ENCODE assay signal across 8 cellular contexts in the genomic region with DNA sequence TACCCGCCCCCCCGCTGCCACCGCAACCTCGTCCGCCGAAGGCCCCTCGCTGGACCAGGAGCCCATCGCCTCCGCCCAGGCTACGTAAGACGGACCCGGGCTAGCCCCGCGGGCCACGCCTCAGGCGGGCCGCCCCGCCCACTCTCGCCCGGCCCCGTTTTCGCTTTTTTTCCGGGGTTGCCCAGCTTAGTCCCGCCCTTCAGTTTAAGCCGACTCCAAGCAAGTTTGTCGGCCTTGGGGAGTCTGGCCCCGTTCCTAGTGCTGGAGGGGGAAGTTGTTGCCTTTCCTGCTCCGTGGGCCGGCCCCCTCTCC. TPM values are rescaled to one million over a fixed set of nuclear protein-coding genes. Genes with fewer than 3 reads are reported as not detected.
DNase-seq lines count a peak whose midpoint lies in the region; ATAC-seq and TF ChIP-seq lines count a peak whose summit lies in the region.

No MANE protein-coding gene starts in this region.

- H3K27ac Mint-ChIP-seq in dendritic cell treated with granulocyte-macrophage colony-stimulating factor and Interleukin-4, amounts not matched to agents 40 ng/mL and 50 ng/mL, for 4 days: peak overlapping the region; percentile 89

- H3K36me3 Mint-ChIP-seq in dendritic cell treated with granulocyte-macrophage colony-stimulating factor and Interleukin-4, amounts not matched to agents 40 ng/mL and 50 ng/mL, for 4 days (ENCODE audit: low read depth): peaks cover 59% of the 10 kb centered on the region

- H3K27me3 ChIP-seq in liver (ENCODE audit: control insufficient read depth in 4 of 4, insufficient read depth in 4 of 4, low read length in 3 of 4): no peaks in the 10 kb centered on the region

- intact Hi-C loops in dendritic cell treated with granulocyte-macrophage colony-stimulating factor and Interleukin-4, amounts not matched to agents 40 ng/mL and 50 ng/mL, for 4 days (cut with micrococcal nuclease): loop anchor here (1.0 to 2.0 kb wide), 4 partner anchors 15 to 73 kb away; a partner anchor contains a TSS

- TF ChIP-seq RAD21 in liver (IDR thresholded peaks at IDR 0.05): no peak

- under 1% methylated on average over 29 of the region's 29 CpGs for WGBS in liver

- peak overlapping the region; percentile 65 to 78 (median 74) for H3K4me3 ChIP-seq in liver (ENCODE audit: low read depth in 1 of 3, low read length in 3 of 3)

- peaks cover 0 to 12% (median 11%) of the 10 kb centered on the region in 4 donors for H3K36me3 ChIP-seq in liver (ENCODE audit: control insufficient read depth in 4 of 4, insufficient read depth in 3 of 4, low read depth in 1 of 4, low read length in 3 of 4)

- H3K4me3 Mint-ChIP-seq in dendritic cell treated with granulocyte-macrophage colony-stimulating factor and Interleukin-4, amounts not matched to agents 40 ng/mL and 50 ng/mL, for 4 days: peak overlapping the region; percentile 92

- ATAC-seq in GM18907 (IDR thresholded peaks at IDR 0.05; ENCODE audit: unreplicated experiment) (peak; percentile 35), HG03342 (IDR thresholded peaks at IDR 0.05; ENCODE audit: unreplicated experiment) (peak; percentile 30)

- peak overlapping the region; percentile 90 to 93 for H3K27ac ChIP-seq in liver (ENCODE audit: low read depth in 1 of 2, low read length in 2 of 2)

- H3K4me1 Mint-ChIP-seq in dendritic cell treated with granulocyte-macrophage colony-stimulating factor and Interleukin-4, amounts not matched to agents 40 ng/mL and 50 ng/mL, for 4 days (ENCODE audit: low read depth): peaks cover 61% of the 10 kb centered on the region

- H3K4me1 ChIP-seq in liver (ENCODE audit: control insufficient read depth in 4 of 4, insufficient read depth in 4 of 4, low read length in 3 of 4): peaks cover 2 to 35% (median 22%) of the 10 kb centered on the region in 4 donors

- peaks cover 6% of the 10 kb centered on the region for H3K27me3 Mint-ChIP-seq in dendritic cell treated with granulocyte-macrophage colony-stimulating factor and Interleukin-4, amounts not matched to agents 40 ng/mL and 50 ng/mL, for 4 days

- TF ChIP-seq CTCF in liver (IDR thresholded peaks at IDR 0.05; ENCODE audit: low read depth, low read length, missing input control): no peak

- no peaks in the 10 kb centered on the region for H3K9me3 ChIP-seq in liver (ENCODE audit: control insufficient read depth in 4 of 4, low read length in 3 of 4)

- H3K9ac ChIP-seq in liver (ENCODE audit: low read depth in 1 of 2, low read length in 2 of 2): peak overlapping the region; percentile 52 to 75

- DNase-seq in AG08395 (ENCODE audit: low spot score) (peak; percentile 86), NCI-H69 (lab: John Stamatoyannopoulos, UW) (peak; percentile 89)
- DNase-seq in activated CD4-positive, alpha-beta T cell treated with anti-CD3 and anti-CD28 coated beads, Interleukin-2, amount 50 U/mL, for 1 hour: peak; percentile 73
- peak; percentile 80 for DNase-seq in stimulated activated CD4-positive, alpha-beta T cell treated with anti-CD3 and anti-CD28 coated beads, Interleukin-4, amount 100 ng/mL, for 24 hours

- H3K9me3 Mint-ChIP-seq in dendritic cell treated with granulocyte-macrophage colony-stimulating factor and Interleukin-4, amounts not matched to agents 40 ng/mL and 50 ng/mL, for 4 days: no peaks in the 10 kb centered on the region

TF ChIP-seq in liver, 16 proteins besides CTCF, POLR2A, EP300 and RAD21:
- TF ChIP-seq RXRA (IDR thresholded peaks at IDR 0.05) (no peak), YY1 (IDR thresholded peaks at IDR 0.05) (no peak), NR2F2 (IDR thresholded peaks at IDR 0.05) (no peak), JUND (IDR thresholded peaks at IDR 0.05) (no peak), SP1 (IDR thresholded peaks at IDR 0.05) (no peak), HNF4A (conservative IDR thresholded peaks at IDR 0.05) (no peak), EGR1 (IDR thresholded peaks at IDR 0.05; ENCODE audit: low read depth in 2 of 2) (no peak), TAF1 (conservative IDR thresholded peaks at IDR 0.05) (no peak)
- TF ChIP-seq, protein P1, sequence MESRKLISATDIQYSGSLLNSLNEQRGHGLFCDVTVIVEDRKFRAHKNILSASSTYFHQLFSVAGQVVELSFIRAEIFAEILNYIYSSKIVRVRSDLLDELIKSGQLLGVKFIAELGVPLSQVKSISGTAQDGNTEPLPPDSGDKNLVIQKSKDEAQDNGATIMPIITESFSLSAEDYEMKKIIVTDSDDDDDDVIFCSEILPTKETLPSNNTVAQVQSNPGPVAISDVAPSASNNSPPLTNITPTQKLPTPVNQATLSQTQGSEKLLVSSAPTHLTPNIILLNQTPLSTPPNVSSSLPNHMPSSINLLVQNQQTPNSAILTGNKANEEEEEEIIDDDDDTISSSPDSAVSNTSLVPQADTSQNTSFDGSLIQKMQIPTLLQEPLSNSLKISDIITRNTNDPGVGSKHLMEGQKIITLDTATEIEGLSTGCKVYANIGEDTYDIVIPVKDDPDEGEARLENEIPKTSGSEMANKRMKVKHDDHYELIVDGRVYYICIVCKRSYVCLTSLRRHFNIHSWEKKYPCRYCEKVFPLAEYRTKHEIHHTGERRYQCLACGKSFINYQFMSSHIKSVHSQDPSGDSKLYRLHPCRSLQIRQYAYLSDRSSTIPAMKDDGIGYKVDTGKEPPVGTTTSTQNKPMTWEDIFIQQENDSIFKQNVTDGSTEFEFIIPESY (IDR thresholded peaks at IDR 0.05): no peak
- TF ChIP-seq, protein P2, sequence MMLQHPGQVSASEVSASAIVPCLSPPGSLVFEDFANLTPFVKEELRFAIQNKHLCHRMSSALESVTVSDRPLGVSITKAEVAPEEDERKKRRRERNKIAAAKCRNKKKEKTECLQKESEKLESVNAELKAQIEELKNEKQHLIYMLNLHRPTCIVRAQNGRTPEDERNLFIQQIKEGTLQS (IDR thresholded peaks at IDR 0.05): no peak

RNA-seq across cellular contexts. Expression of a gene that starts 3.0 kb away (rescaled TPM):
- 1 to 10 TPM; 3.9 to 6.7 TPM for total RNA-seq in liver
- 1 to 10 TPM; 4.9 to 6.6 TPM for polyA plus RNA-seq in liver

RNA-seq across cellular contexts. Expression of a gene that starts 15.0 kb away (rescaled TPM):
- total RNA-seq in liver: 100 to 1,000 TPM; 288 to 370 TPM
- polyA plus RNA-seq in liver: 100 to 1,000 TPM; 176 to 211 TPM

RNA-seq across cellular contexts. Expression of a gene that starts 22.4 kb away (rescaled TPM):
- total RNA-seq in liver: 10 to 100 TPM; 39.2 to 56.1 TPM
- polyA plus RNA-seq in liver: 10 to 100 TPM; 10.4 to 41.9 TPM

RNA-seq across cellular contexts. Expression of a gene that starts 46.4 kb away (rescaled TPM):
- 1 to 10 TPM in 1 of 2 donors, under 1 TPM in 1; 0.84 to 1.5 TPM for total RNA-seq in liver
- polyA plus RNA-seq in liver: 1 to 10 TPM in 1 of 2 donors, under 1 TPM in 1; 0.33 to 1.0 TPM

RNA-seq across cellular contexts. Expression of a gene that starts 50.4 kb away (rescaled TPM):
- total RNA-seq in liver: 10 to 100 TPM; 16.5 to 28.2 TPM
- 10 to 100 TPM in 1 of 2 donors, 1 to 10 TPM in 1; 8.3 to 13.2 TPM for polyA plus RNA-seq in liver

Comparison
In these comparisons a context has a peak if more than half of its experiments do, and no peak if none do; other contexts are left out.
1. Peak in every context shown above with its lines: DNase-seq, ATAC-seq, H3K4me3 ChIP-seq and H3K27ac ChIP-seq.